3 cellular contexts compared by ENCODE assay signal in genomic region chr7:127655720-127656119, GRCh38.
TF ChIP-seq lines count a peak whose summit lies in the region.

No MANE protein-coding gene starts in this region.

TF ChIP-seq in HepG2, 621 proteins besides CTCF, POLR2A, EP300 and RAD21 (continues in another document):
- TF ChIP-seq MTF2 (CRISPR knock-in tag; IDR thresholded peaks at IDR 0.05; ENCODE audit: borderline replicate concordance) (no peak), SKI (IDR thresholded peaks at IDR 0.05; ENCODE audit: partially characterized antibody) (no peak), REXO4 (CRISPR knock-in tag; IDR thresholded peaks at IDR 0.05; ENCODE audit: borderline replicate concordance) (no peak), PPARG (CRISPR knock-in tag; conservative IDR thresholded peaks at IDR 0.05) (no peak), MTA3 (CRISPR knock-in tag; IDR thresholded peaks at IDR 0.05) (no peak), TRIM22 (IDR thresholded peaks at IDR 0.05) (no peak), ZBTB39 (CRISPR knock-in tag; IDR thresholded peaks at IDR 0.05) (no peak), MIER2 (CRISPR knock-in tag; IDR thresholded peaks at IDR 0.05) (no peak), SRF (IDR thresholded peaks at IDR 0.05; ENCODE audit: low read depth, low read length) (no peak), RNF219 (CRISPR knock-in tag; IDR thresholded peaks at IDR 0.05) (no peak), RFX1 (IDR thresholded peaks at IDR 0.05) (no peak), NCOA1 (CRISPR knock-in tag; IDR thresholded peaks at IDR 0.05) (no peak), ZFP36L2 (CRISPR knock-in tag; IDR thresholded peaks at IDR 0.05) (no peak)
- TF ChIP-seq, protein P1, sequence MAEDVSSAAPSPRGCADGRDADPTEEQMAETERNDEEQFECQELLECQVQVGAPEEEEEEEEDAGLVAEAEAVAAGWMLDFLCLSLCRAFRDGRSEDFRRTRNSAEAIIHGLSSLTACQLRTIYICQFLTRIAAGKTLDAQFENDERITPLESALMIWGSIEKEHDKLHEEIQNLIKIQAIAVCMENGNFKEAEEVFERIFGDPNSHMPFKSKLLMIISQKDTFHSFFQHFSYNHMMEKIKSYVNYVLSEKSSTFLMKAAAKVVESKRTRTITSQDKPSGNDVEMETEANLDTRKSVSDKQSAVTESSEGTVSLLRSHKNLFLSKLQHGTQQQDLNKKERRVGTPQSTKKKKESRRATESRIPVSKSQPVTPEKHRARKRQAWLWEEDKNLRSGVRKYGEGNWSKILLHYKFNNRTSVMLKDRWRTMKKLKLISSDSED (CRISPR knock-in tag; IDR thresholded peaks at IDR 0.05) = no peak

TF ChIP-seq in WTC11, 78 proteins besides CTCF, POLR2A, EP300 and RAD21:
- no peak for TF ChIP-seq HMGA2 (CRISPR knock-in tag; IDR thresholded peaks at IDR 0.05)
- no peak for TF ChIP-seq ZBTB21 (CRISPR knock-in tag; IDR thresholded peaks at IDR 0.05; ENCODE audit: borderline replicate concordance)
- TF ChIP-seq RORB (CRISPR knock-in tag; IDR thresholded peaks at IDR 0.05) = no peak
- TF ChIP-seq ETV6 (CRISPR knock-in tag; IDR thresholded peaks at IDR 0.05) = no peak
- no peak for TF ChIP-seq ZNF232 (CRISPR knock-in tag; IDR thresholded peaks at IDR 0.05)

TF ChIP-seq in SK-N-SH treated with all-trans-retinoic acid at 6 μM for 48 hours, 23 proteins besides CTCF, POLR2A, EP300 and RAD21:
- TF ChIP-seq ZC3H10 (CRISPR knock-in tag; IDR thresholded peaks at IDR 0.05) (no peak), BACH2 (CRISPR knock-in tag; IDR thresholded peaks at IDR 0.05; ENCODE audit: borderline replicate concordance) (no peak), ISL1 (CRISPR knock-in tag; IDR thresholded peaks at IDR 0.05) (no peak), ZFP30 (CRISPR knock-in tag; IDR thresholded peaks at IDR 0.05) (no peak), ZNF565 (CRISPR knock-in tag; conservative IDR thresholded peaks at IDR 0.05; ENCODE audit: low read depth) (no peak), TOX (CRISPR knock-in tag; IDR thresholded peaks at IDR 0.05; ENCODE audit: borderline replicate concordance) (no peak), ZNF70 (CRISPR knock-in tag; IDR thresholded peaks at IDR 0.05) (no peak), ARNTL (CRISPR knock-in tag; IDR thresholded peaks at IDR 0.05; ENCODE audit: borderline replicate concordance, low read depth) (no peak), ZNF8 (CRISPR knock-in tag; IDR thresholded peaks at IDR 0.05) (no peak), SNAI2 (CRISPR knock-in tag; IDR thresholded peaks at IDR 0.05) (no peak), CSDC2 (CRISPR knock-in tag; IDR thresholded peaks at IDR 0.05) (no peak), GLIS3 (CRISPR knock-in tag; IDR thresholded peaks at IDR 0.05) (no peak), TSHZ2 (CRISPR knock-in tag; IDR thresholded peaks at IDR 0.05) (no peak), PPARA (CRISPR knock-in tag; IDR thresholded peaks at IDR 0.05; ENCODE audit: borderline replicate concordance) (no peak), ZFP3 (CRISPR knock-in tag; IDR thresholded peaks at IDR 0.05) (no peak)
- TF ChIP-seq, protein P2, sequence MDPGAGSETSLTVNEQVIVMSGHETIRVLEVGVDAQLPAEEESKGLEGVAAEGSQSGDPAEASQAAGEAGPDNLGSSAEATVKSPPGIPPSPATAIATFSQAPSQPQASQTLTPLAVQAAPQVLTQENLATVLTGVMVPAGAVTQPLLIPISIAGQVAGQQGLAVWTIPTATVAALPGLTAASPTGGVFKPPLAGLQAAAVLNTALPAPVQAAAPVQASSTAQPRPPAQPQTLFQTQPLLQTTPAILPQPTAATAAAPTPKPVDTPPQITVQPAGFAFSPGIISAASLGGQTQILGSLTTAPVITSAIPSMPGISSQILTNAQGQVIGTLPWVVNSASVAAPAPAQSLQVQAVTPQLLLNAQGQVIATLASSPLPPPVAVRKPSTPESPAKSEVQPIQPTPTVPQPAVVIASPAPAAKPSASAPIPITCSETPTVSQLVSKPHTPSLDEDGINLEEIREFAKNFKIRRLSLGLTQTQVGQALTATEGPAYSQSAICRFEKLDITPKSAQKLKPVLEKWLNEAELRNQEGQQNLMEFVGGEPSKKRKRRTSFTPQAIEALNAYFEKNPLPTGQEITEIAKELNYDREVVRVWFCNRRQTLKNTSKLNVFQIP (CRISPR knock-in tag; IDR thresholded peaks at IDR 0.05; ENCODE audit: borderline replicate concordance, low read depth) = no peak
- TF ChIP-seq, protein P3, sequence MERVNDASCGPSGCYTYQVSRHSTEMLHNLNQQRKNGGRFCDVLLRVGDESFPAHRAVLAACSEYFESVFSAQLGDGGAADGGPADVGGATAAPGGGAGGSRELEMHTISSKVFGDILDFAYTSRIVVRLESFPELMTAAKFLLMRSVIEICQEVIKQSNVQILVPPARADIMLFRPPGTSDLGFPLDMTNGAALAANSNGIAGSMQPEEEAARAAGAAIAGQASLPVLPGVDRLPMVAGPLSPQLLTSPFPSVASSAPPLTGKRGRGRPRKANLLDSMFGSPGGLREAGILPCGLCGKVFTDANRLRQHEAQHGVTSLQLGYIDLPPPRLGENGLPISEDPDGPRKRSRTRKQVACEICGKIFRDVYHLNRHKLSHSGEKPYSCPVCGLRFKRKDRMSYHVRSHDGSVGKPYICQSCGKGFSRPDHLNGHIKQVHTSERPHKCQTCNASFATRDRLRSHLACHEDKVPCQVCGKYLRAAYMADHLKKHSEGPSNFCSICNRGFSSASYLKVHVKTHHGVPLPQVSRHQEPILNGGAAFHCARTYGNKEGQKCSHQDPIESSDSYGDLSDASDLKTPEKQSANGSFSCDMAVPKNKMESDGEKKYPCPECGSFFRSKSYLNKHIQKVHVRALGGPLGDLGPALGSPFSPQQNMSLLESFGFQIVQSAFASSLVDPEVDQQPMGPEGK (CRISPR knock-in tag; IDR thresholded peaks at IDR 0.05; ENCODE audit: borderline replicate concordance) = no peak
TF ChIP-seq in SK-N-SH treated with all-trans-retinoic acid at 6 μM for 48 hours: peak in this region for 0.
